Comparison of ENCODE assay signal across 22 cellular contexts in the genomic region with DNA sequence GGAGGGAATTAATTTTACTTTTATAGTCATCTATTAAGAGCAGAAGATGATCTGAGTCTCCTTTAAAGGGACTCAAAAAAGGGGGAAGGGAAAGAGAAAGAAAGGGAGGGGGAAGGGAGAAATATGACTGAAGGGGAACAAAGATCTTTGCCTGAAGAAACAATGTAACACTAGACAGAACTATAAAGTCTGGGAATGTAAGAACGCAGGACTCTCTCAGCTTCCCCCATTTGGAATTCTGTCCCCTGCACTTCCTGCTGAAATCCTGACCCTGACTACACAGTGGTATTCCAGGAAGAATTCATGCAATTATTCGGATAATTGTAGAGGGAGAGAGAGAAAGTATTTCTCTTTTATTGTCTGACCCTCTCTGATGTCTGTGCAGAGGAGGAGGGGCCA. TPM values are rescaled to one million over a fixed set of nuclear protein-coding genes. Genes with fewer than 3 reads are reported as not detected.
DNase-seq lines count a peak whose midpoint lies in the region; ATAC-seq lines count a peak whose summit lies in the region.
"Had no signal": no experiment of that assay in that cellular context is flagged by ENCODE, and none has a peak within 500 bp of the region (broad histone marks: within the 10 kb centered on the region; RNA-seq: fewer than 3 reads in every experiment).

No MANE protein-coding gene starts in this region.

- peak overlapping the region; percentile 79 for H3K4me2 ChIP-seq in skeletal muscle satellite cell (ENCODE audit: low read length)

- DNase-seq in activated T-cell treated with anti-CD3 and anti-CD28 coated beads, Interleukin-2, amount 50 U/mL, for 72 hours, result no peak
- no peak for DNase-seq in activated T-cell treated with anti-CD3 and anti-CD28 coated beads, Interleukin-2, amount 50 U/mL, for 24 hours
- DNase-seq in NCI-H69 (lab: John Stamatoyannopoulos, UW), result peak; percentile 17
- DNase-seq in left kidney (ENCODE audit: low read depth, low spot score), result peak; percentile 48
- no peak for DNase-seq in immature natural killer cell
- no peak for DNase-seq in NCI-H1436 treated with DMSO at 0.1 percent for 48 hours (lab: John Stamatoyannopoulos, UW)
- DNase-seq: activated CD4-positive, alpha-beta T cell treated with anti-CD3 and anti-CD28 coated beads for 4 hours; C1 segment of cervical spinal cord; kidney glomerular epithelial cell; NCI-H1436; NCI-H510A treated with DMSO at 0.1 percent for 48 hours; retina had no signal

- H3K27ac Mint-ChIP-seq in activated T-cell treated with anti-CD3 and anti-CD28 coated beads, Interleukin-2, amount 50 U/mL, for 72 hours, result no peak overlapping the region
- no peak overlapping the region for H3K27ac Mint-ChIP-seq in activated T-cell treated with anti-CD3 and anti-CD28 coated beads, Interleukin-2, amount 50 U/mL, for 24 hours
- H3K27ac Mint-ChIP-seq in immature natural killer cell, result no peak overlapping the region
- H3K27ac Mint-ChIP-seq: activated T-helper 2 cell treated with anti-CD3 and anti-CD28 coated beads, Interferon-gamma antibody, Interleukin-2, Interleukin-4, amounts not matched to agents 10 μg/mL and 5 μg/mL and 100 μg/mL, durations not matched to agents 14 hours and 24 hours and 36 hours had no signal

- H3K9ac ChIP-seq in skeletal muscle satellite cell (ENCODE audit: low read depth, low read length), result peak overlapping the region; percentile 96

- ATAC-seq in activated T-cell treated with anti-CD3 and anti-CD28 coated beads, Interleukin-2, amount 50 U/mL, for 72 hours (replicated peaks in 1 of 2), result no peak
- ATAC-seq in HG02642 (IDR thresholded peaks at IDR 0.05; ENCODE audit: poor library complexity, unreplicated experiment), result no peak

- peaks cover 92% of the 10 kb centered on the region for H3K27me3 Mint-ChIP-seq in activated T-cell treated with anti-CD3 and anti-CD28 coated beads, Interleukin-2, amount 50 U/mL, for 72 hours (ENCODE audit: low read depth)
- peaks cover 96% of the 10 kb centered on the region for H3K27me3 Mint-ChIP-seq in activated T-cell treated with anti-CD3 and anti-CD28 coated beads, Interleukin-2, amount 50 U/mL, for 24 hours
- peaks cover 49 to 80% (median 75%) of the 10 kb centered on the region in 3 donors for H3K27me3 Mint-ChIP-seq in immature natural killer cell (ENCODE audit: low read depth in 3 of 3)

- no peaks in the 10 kb centered on the region for H3K36me3 Mint-ChIP-seq in activated T-cell treated with anti-CD3 and anti-CD28 coated beads, Interleukin-2, amount 50 U/mL, for 72 hours (ENCODE audit: insufficient read depth in 2 of 2)
- no peaks in the 10 kb centered on the region for H3K36me3 Mint-ChIP-seq in activated T-cell treated with anti-CD3 and anti-CD28 coated beads, Interleukin-2, amount 50 U/mL, for 24 hours (ENCODE audit: low read depth)
- no peaks in the 10 kb centered on the region for H3K36me3 Mint-ChIP-seq in immature natural killer cell
- H3K36me3 Mint-ChIP-seq: brain had no signal

- no peaks in the 10 kb centered on the region for H3K27me3 ChIP-seq in skeletal muscle satellite cell (ENCODE audit: control insufficient read depth, insufficient read depth, low read length)

- H3K9me3 ChIP-seq in skeletal muscle satellite cell (replicated peaks; ENCODE audit: low read length), result no peaks in the 10 kb centered on the region
- H3K9me3 ChIP-seq: esophagus muscularis mucosa had no signal

- H3K4me1 Mint-ChIP-seq in activated T-cell treated with anti-CD3 and anti-CD28 coated beads, Interleukin-2, amount 50 U/mL, for 72 hours (ENCODE audit: low read depth), result peaks cover 47% of the 10 kb centered on the region
- peaks cover 29% of the 10 kb centered on the region for H3K4me1 Mint-ChIP-seq in activated T-cell treated with anti-CD3 and anti-CD28 coated beads, Interleukin-2, amount 50 U/mL, for 24 hours (ENCODE audit: low read depth)
- peaks cover 29 to 49% of the 10 kb centered on the region in 2 donors for H3K4me1 Mint-ChIP-seq in immature natural killer cell

- peaks cover 50% of the 10 kb centered on the region for H3K4me1 ChIP-seq in skeletal muscle satellite cell (ENCODE audit: control insufficient read depth, insufficient read depth, low read length)

- H3K4me3 ChIP-seq in skeletal muscle satellite cell (ENCODE audit: low read length), result peak overlapping the region; percentile 87
- H3K4me3 ChIP-seq: esophagus muscularis mucosa had no signal

- no peaks in the 10 kb centered on the region for H3K36me3 ChIP-seq in skeletal muscle satellite cell (ENCODE audit: insufficient read depth, low read length)
- H3K36me3 ChIP-seq: esophagus muscularis mucosa had no signal

- H3K4me3 Mint-ChIP-seq in activated T-cell treated with anti-CD3 and anti-CD28 coated beads, Interleukin-2, amount 50 U/mL, for 72 hours, result peak overlapping the region; percentile 52 to 76
- H3K4me3 Mint-ChIP-seq in activated T-cell treated with anti-CD3 and anti-CD28 coated beads, Interleukin-2, amount 50 U/mL, for 24 hours, result no peak overlapping the region
- peak overlapping the region in 2 of 5 donors; percentile 18 to 66 for H3K4me3 Mint-ChIP-seq in immature natural killer cell

- H3K9me3 Mint-ChIP-seq in activated T-cell treated with anti-CD3 and anti-CD28 coated beads, Interleukin-2, amount 50 U/mL, for 72 hours, result no peaks in the 10 kb centered on the region
- no peaks in the 10 kb centered on the region for H3K9me3 Mint-ChIP-seq in activated T-cell treated with anti-CD3 and anti-CD28 coated beads, Interleukin-2, amount 50 U/mL, for 24 hours
- peaks cover 0 to 6% (median under 1%) of the 10 kb centered on the region in 6 donors for H3K9me3 Mint-ChIP-seq in immature natural killer cell
- H3K9me3 Mint-ChIP-seq: activated T-helper 2 cell treated with anti-CD3 and anti-CD28 coated beads, Interferon-gamma antibody, Interleukin-2, Interleukin-4, amounts not matched to agents 10 μg/mL and 5 μg/mL and 100 μg/mL, durations not matched to agents 14 hours and 24 hours and 36 hours had no signal

RNA-seq across cellular contexts. Expression of gene HOXC11, which starts 8.6 kb away (rescaled TPM):
- not detected for total RNA-seq in activated T-cell treated with anti-CD3 and anti-CD28 coated beads, Interleukin-2, amount 50 U/mL, for 72 hours
- under 0.01 and 0.22 TPM in 2 replicates for total RNA-seq in skeletal muscle satellite cell (2012; rRNA removed)
- not detected for polyA plus RNA-seq in immature natural killer cell
- total RNA-seq: activated T-helper 2 cell treated with anti-CD3 and anti-CD28 coated beads, Interferon-gamma antibody, Interleukin-2, Interleukin-4, amounts not matched to agents 10 μg/mL and 5 μg/mL and 100 μg/mL, durations not matched to agents 14 hours and 24 hours and 36 hours; esophagus muscularis mucosa; lung microvascular endothelial cell; omental fat pad had no signal
- polyA plus RNA-seq: adipose tissue had no signal

RNA-seq across cellular contexts. Expression of gene HOXC12, which starts 9.6 kb away (rescaled TPM):
- total RNA-seq in activated T-cell treated with anti-CD3 and anti-CD28 coated beads, Interleukin-2, amount 50 U/mL, for 72 hours, result not detected
- total RNA-seq in skeletal muscle satellite cell (2012; rRNA removed), result not detected in 2 replicates
- not detected for polyA plus RNA-seq in immature natural killer cell
- total RNA-seq: activated T-helper 2 cell treated with anti-CD3 and anti-CD28 coated beads, Interferon-gamma antibody, Interleukin-2, Interleukin-4, amounts not matched to agents 10 μg/mL and 5 μg/mL and 100 μg/mL, durations not matched to agents 14 hours and 24 hours and 36 hours; esophagus muscularis mucosa; lung microvascular endothelial cell; M059J; omental fat pad; ureter had no signal

RNA-seq across cellular contexts. Expression of gene HOTAIR, which starts 10.4 kb away (rescaled TPM):
- not detected for total RNA-seq in activated T-cell treated with anti-CD3 and anti-CD28 coated beads, Interleukin-2, amount 50 U/mL, for 72 hours
- total RNA-seq in skeletal muscle satellite cell (2012; rRNA removed), result 0.22 and 0.25 TPM in 2 replicates
- polyA plus RNA-seq in immature natural killer cell, result not detected
- total RNA-seq: activated T-helper 2 cell treated with anti-CD3 and anti-CD28 coated beads, Interferon-gamma antibody, Interleukin-2, Interleukin-4, amounts not matched to agents 10 μg/mL and 5 μg/mL and 100 μg/mL, durations not matched to agents 14 hours and 24 hours and 36 hours; esophagus muscularis mucosa; lung microvascular endothelial cell had no signal
- polyA plus RNA-seq: adipose tissue had no signal

RNA-seq across cellular contexts. Expression of gene HOXC10, which starts 20.6 kb away (rescaled TPM):
- total RNA-seq in activated T-cell treated with anti-CD3 and anti-CD28 coated beads, Interleukin-2, amount 50 U/mL, for 72 hours, result not detected
- total RNA-seq in skeletal muscle satellite cell (2012; rRNA removed), result 1.8 and 3.7 TPM in 2 replicates
- polyA plus RNA-seq in immature natural killer cell, result not detected
- total RNA-seq: activated T-helper 2 cell treated with anti-CD3 and anti-CD28 coated beads, Interferon-gamma antibody, Interleukin-2, Interleukin-4, amounts not matched to agents 10 μg/mL and 5 μg/mL and 100 μg/mL, durations not matched to agents 14 hours and 24 hours and 36 hours; esophagus muscularis mucosa; lung microvascular endothelial cell; omental fat pad had no signal

RNA-seq across cellular contexts. Expression of gene HOXC13, which starts 25.7 kb away (rescaled TPM):
- not detected for total RNA-seq in activated T-cell treated with anti-CD3 and anti-CD28 coated beads, Interleukin-2, amount 50 U/mL, for 72 hours
- 0.22 TPM in 1 of 2 replicates, not detected in the other for total RNA-seq in skeletal muscle satellite cell (2012; rRNA removed)
- not detected for polyA plus RNA-seq in immature natural killer cell
- total RNA-seq: activated T-helper 2 cell treated with anti-CD3 and anti-CD28 coated beads, Interferon-gamma antibody, Interleukin-2, Interleukin-4, amounts not matched to agents 10 μg/mL and 5 μg/mL and 100 μg/mL, durations not matched to agents 14 hours and 24 hours and 36 hours; esophagus muscularis mucosa; lung microvascular endothelial cell; omental fat pad had no signal

Comparison
In these comparisons a context has a peak if more than half of its experiments do, and no peak if none do; other contexts are left out.
1. DNase-seq: peak in NCI-H69 (single experiment) and left kidney (single experiment); none in activated T-cell treated with anti-CD3 and anti-CD28 coated beads, Interleukin-2, amount 50 U/mL, for 72 hours (0 of 2), activated T-cell treated with anti-CD3 and anti-CD28 coated beads, Interleukin-2, amount 50 U/mL, for 24 hours (single experiment), immature natural killer cell (0 of 3) and NCI-H1436 treated with DMSO at 0.1 percent for 48 hours (single experiment).